9 cellular contexts compared by ENCODE assay signal in genomic region chr15:74365619-74366445, GRCh38. TPM values are rescaled to one million over a fixed set of nuclear protein-coding genes. Genes with fewer than 3 reads are reported as not detected.
DNase-seq lines count a peak whose midpoint lies in the region; ATAC-seq, FAIRE-seq and TF ChIP-seq lines count a peak whose summit lies in the region.
"Had no signal": no experiment of that assay in that cellular context is flagged by ENCODE, and none has a peak within 500 bp of the region (broad histone marks: within the 10 kb centered on the region; RNA-seq: fewer than 3 reads in every experiment).

No MANE protein-coding gene starts in this region.

- peaks cover 3% of the 10 kb centered on the region for H3K4me1 Mint-ChIP-seq in activated CD4-positive, alpha-beta memory T cell treated with anti-CD3 and anti-CD28 coated beads for 36 hours (ENCODE audit: low read depth)

- peak overlapping the region; percentile 32 to 66 for H3K4me3 ChIP-seq in gastroesophageal sphincter
- peak overlapping the region; percentile 20 for H3K4me3 ChIP-seq in neuron (ENCODE audit: low read length)

- no peaks in the 10 kb centered on the region for H3K36me3 ChIP-seq in gastroesophageal sphincter
- H3K36me3 ChIP-seq in neuron (ENCODE audit: insufficient read depth, low read length) = no peaks in the 10 kb centered on the region

- POLR2A ChIA-PET in activated CD4-positive, alpha-beta memory T cell treated with anti-CD3 and anti-CD28 coated beads for 36 hours (lab: Charles Lee) = no interaction called here

- H3K4me1 ChIP-seq in gastroesophageal sphincter = peaks cover 0 to 16% (median 4%) of the 10 kb centered on the region in 3 donors
- no peaks in the 10 kb centered on the region for H3K4me1 ChIP-seq in neuron (ENCODE audit: insufficient read depth, low read length)

- H3K27ac Mint-ChIP-seq in activated CD4-positive, alpha-beta memory T cell treated with anti-CD3 and anti-CD28 coated beads for 36 hours = no peak overlapping the region

- no peaks in the 10 kb centered on the region for H3K9me3 Mint-ChIP-seq in activated CD4-positive, alpha-beta memory T cell treated with anti-CD3 and anti-CD28 coated beads for 36 hours

- H3K9me3 ChIP-seq in gastroesophageal sphincter = no peaks in the 10 kb centered on the region
- no peaks in the 10 kb centered on the region for H3K9me3 ChIP-seq in neuron (ENCODE audit: low read length)

- H3K4me3 Mint-ChIP-seq in activated CD4-positive, alpha-beta memory T cell treated with anti-CD3 and anti-CD28 coated beads for 36 hours = peak overlapping the region; percentile 24

- no peak for TF ChIP-seq EP300 in gastroesophageal sphincter (IDR thresholded peaks at IDR 0.05)

- ATAC-seq in gastroesophageal sphincter (peak; percentile 87), GM21786 (IDR thresholded peaks at IDR 0.05; ENCODE audit: unreplicated experiment) (no peak), GM19328 (IDR thresholded peaks at IDR 0.05; ENCODE audit: unreplicated experiment) (no peak)

- H3K27me3 ChIP-seq in gastroesophageal sphincter = peaks cover 32% of the 10 kb centered on the region
- peaks cover 49% of the 10 kb centered on the region for H3K27me3 ChIP-seq in neuron (ENCODE audit: insufficient read depth, low read length)

- TF ChIP-seq CTCF in gastroesophageal sphincter (IDR thresholded peaks at IDR 0.05) = peak in 1 of 4 experiments; percentile 13

- WGBS in gastroesophageal sphincter (ENCODE audit: low coverage in 1 of 2), 2 donors = 0 to 8% methylated on average over 1 to 27 of the region's 75 CpGs

- no peak for FAIRE-seq in frontal cortex (lab: Jason Lieb, UNC)

- H3K27me3 Mint-ChIP-seq in activated CD4-positive, alpha-beta memory T cell treated with anti-CD3 and anti-CD28 coated beads for 36 hours = peaks cover 35% of the 10 kb centered on the region

- intact Hi-C loops in activated CD4-positive, alpha-beta memory T cell treated with anti-CD3 and anti-CD28 coated beads for 36 hours (cut with micrococcal nuclease) = no loop called here

- peak overlapping the region in 3 of 4 donors; percentile 65 to 83 (median 66) for H3K27ac ChIP-seq in gastroesophageal sphincter
- H3K27ac ChIP-seq: epithelial cell of prostate had no signal

- H2AFZ ChIP-seq in neuron (ENCODE audit: low read depth, low read length) = no peak overlapping the region

- no peaks in the 10 kb centered on the region for H3K36me3 Mint-ChIP-seq in activated CD4-positive, alpha-beta memory T cell treated with anti-CD3 and anti-CD28 coated beads for 36 hours

- DNase-seq in ELF-1 (ENCODE audit: low read depth, low spot score) (peak; percentile 84), pons (ENCODE audit: low spot score) (no peak), frontal cortex (ENCODE audit: low spot score in 2 of 2) (no peak)
- DNase-seq in activated CD4-positive, alpha-beta memory T cell treated with anti-CD3 and anti-CD28 coated beads for 36 hours = no peak

- no peak for TF ChIP-seq POLR2A in gastroesophageal sphincter (IDR thresholded peaks at IDR 0.05)

- CTCF ChIA-PET in activated CD4-positive, alpha-beta memory T cell treated with anti-CD3 and anti-CD28 coated beads for 36 hours (lab: Charles Lee) = interaction anchor here (2.2 kb wide), 1 partner anchor 16 kb away, joined by 7 read pairs; no protein-coding TSS in a partner anchor

RNA-seq across cellular contexts. Expression of gene CYP11A1, which starts 1.6 kb away (rescaled TPM):
- under 1 TPM in 1 of 2 experiments, not detected in 1; 0.29 TPM for total RNA-seq in activated CD4-positive, alpha-beta memory T cell treated with anti-CD3 and anti-CD28 coated beads for 36 hours
- total RNA-seq in gastroesophageal sphincter = 1 to 10 TPM in 3 of 4 donors, under 1 TPM in 1; 0.67 to 3.7 (median 2.7) TPM
- not detected for total RNA-seq in frontal cortex
